Comparison of ENCODE assay signal across 1 cellular context in genomic region chr10:28202941-28203352, GRCh38.
TF ChIP-seq lines count a peak whose summit lies in the region.

No MANE protein-coding gene starts in this region.

TF ChIP-seq in HEK293, 187 proteins besides CTCF, POLR2A, EP300 and RAD21 (continued from another document and continues in another):
- TF ChIP-seq ZNF24 (tag by site-specific recombination; IDR thresholded peaks at IDR 0.05) (no peak), TRIM28 (IDR thresholded peaks at IDR 0.05; ENCODE audit: borderline replicate concordance, low read length) (0 out of 2 replicates have a peak, but pooled peaks have one; percentile 64), PRDM4 (tag by site-specific recombination; IDR thresholded peaks at IDR 0.05) (peak; percentile 88), PATZ1 (tag by site-specific recombination; IDR thresholded peaks at IDR 0.05) (no peak), ZNF311 (tag by site-specific recombination; IDR thresholded peaks at IDR 0.05; ENCODE audit: borderline replicate concordance) (no peak), GLIS1 (tag by site-specific recombination; IDR thresholded peaks at IDR 0.05) (peak; percentile 91), BCL11A (tag by site-specific recombination; IDR thresholded peaks at IDR 0.05; ENCODE audit: low read depth) (peak; percentile 43; the same call in 1 of the 2 replicates), ZNF155 (tag by site-specific recombination; IDR thresholded peaks at IDR 0.05) (no peak), ZNF776 (tag by site-specific recombination; IDR thresholded peaks at IDR 0.05; ENCODE audit: borderline replicate concordance) (no peak), ZNF114 (tag by site-specific recombination; IDR thresholded peaks at IDR 0.05) (no peak), FEZF1 (tag by site-specific recombination; IDR thresholded peaks at IDR 0.05) (peak; percentile 99), ZBTB44 (tag by site-specific recombination; IDR thresholded peaks at IDR 0.05) (peak; percentile 65), ZNF184 (tag by site-specific recombination; IDR thresholded peaks at IDR 0.05) (no peak), MZF1 (tag by site-specific recombination; IDR thresholded peaks at IDR 0.05; ENCODE audit: borderline replicate concordance) (peak; percentile 64; the same call in 1 of the 2 replicates), ZNF416 (tag by site-specific recombination; IDR thresholded peaks at IDR 0.05) (no peak), ZNF146 (tag by site-specific recombination; IDR thresholded peaks at IDR 0.05) (no peak), ATF2 (tag by site-specific recombination; IDR thresholded peaks at IDR 0.05; ENCODE audit: low read depth) (peak; percentile 60; the same call in 1 of the 2 replicates), ZNF157 (tag by site-specific recombination; IDR thresholded peaks at IDR 0.05) (no peak), ZNF830 (tag by site-specific recombination; IDR thresholded peaks at IDR 0.05; ENCODE audit: low read depth) (no peak), ZSCAN18 (tag by site-specific recombination; IDR thresholded peaks at IDR 0.05) (no peak), SALL2 (tag by site-specific recombination; IDR thresholded peaks at IDR 0.05; ENCODE audit: borderline replicate concordance) (no peak), ZBTB17 (tag by site-specific recombination; IDR thresholded peaks at IDR 0.05) (peak; percentile 47), KLF1 (tag by site-specific recombination; IDR thresholded peaks at IDR 0.05) (no peak), ZNF76 (tag by site-specific recombination; IDR thresholded peaks at IDR 0.05; ENCODE audit: borderline replicate concordance, low read depth) (no peak), ZNF423 (tag by site-specific recombination; IDR thresholded peaks at IDR 0.05) (0 out of 2 replicates have a peak, but pooled peaks have one; percentile 56), ZNF488 (tag by site-specific recombination; IDR thresholded peaks at IDR 0.05) (0 out of 2 replicates have a peak, but pooled peaks have one; percentile 80), ZNF266 (tag by site-specific recombination; IDR thresholded peaks at IDR 0.05; ENCODE audit: low read depth) (no peak), ZNF202 (tag by site-specific recombination; IDR thresholded peaks at IDR 0.05; ENCODE audit: borderline replicate concordance) (no peak), IKZF3 (tag by site-specific recombination; IDR thresholded peaks at IDR 0.05) (peak; percentile 85), ZNF223 (tag by site-specific recombination; IDR thresholded peaks at IDR 0.05) (no peak), ZNF514 (tag by site-specific recombination; IDR thresholded peaks at IDR 0.05) (no peak), ZBTB21 (tag by site-specific recombination; IDR thresholded peaks at IDR 0.05) (no peak), ZNF48 (tag by site-specific recombination; IDR thresholded peaks at IDR 0.05) (no peak), ZSCAN30 (tag by site-specific recombination; IDR thresholded peaks at IDR 0.05) (peak; percentile 63), ZNF629 (tag by site-specific recombination; IDR thresholded peaks at IDR 0.05) (0 out of 2 replicates have a peak, but pooled peaks have one; percentile 41), TCF7L2 (IDR thresholded peaks at IDR 0.05; ENCODE audit: borderline replicate concordance, low read depth, low read length) (0 out of 2 replicates have a peak, but pooled peaks have one; percentile 39), ZNF596 (tag by site-specific recombination; IDR thresholded peaks at IDR 0.05) (peak; percentile 61; the same call in 1 of the 2 replicates), ZNF354C (tag by site-specific recombination; IDR thresholded peaks at IDR 0.05; ENCODE audit: borderline replicate concordance, low read depth) (no peak), ZNF610 (tag by site-specific recombination; IDR thresholded peaks at IDR 0.05; ENCODE audit: borderline replicate concordance) (0 out of 2 replicates have a peak, but pooled peaks have one; percentile 34), ZXDB (tag by site-specific recombination; IDR thresholded peaks at IDR 0.05) (peak; percentile 86), KLF10 (tag by site-specific recombination; IDR thresholded peaks at IDR 0.05) (peak; percentile 66), ZNF792 (tag by site-specific recombination; IDR thresholded peaks at IDR 0.05) (peak; percentile 76; the same call in 1 of the 2 replicates), ZBTB26 (tag by site-specific recombination; optimal IDR thresholded peaks at IDR 0.05) (no peak), ZNF335 (tag by site-specific recombination; conservative IDR thresholded peaks at IDR 0.05) (0 out of 2 replicates have a peak, but pooled peaks have one; percentile 29), OSR2 (tag by site-specific recombination; IDR thresholded peaks at IDR 0.05) (peak; percentile 98), YY1 (tag by site-specific recombination; IDR thresholded peaks at IDR 0.05) (no peak; the same call in 1 of the 2 replicates), ZBTB1 (tag by site-specific recombination; IDR thresholded peaks at IDR 0.05) (no peak), ZNF585B (tag by site-specific recombination; IDR thresholded peaks at IDR 0.05) (no peak), ZBTB49 (tag by site-specific recombination; IDR thresholded peaks at IDR 0.05; ENCODE audit: low read depth) (0 out of 2 replicates have a peak, but pooled peaks have one; percentile 40)
- TF ChIP-seq, protein P1, sequence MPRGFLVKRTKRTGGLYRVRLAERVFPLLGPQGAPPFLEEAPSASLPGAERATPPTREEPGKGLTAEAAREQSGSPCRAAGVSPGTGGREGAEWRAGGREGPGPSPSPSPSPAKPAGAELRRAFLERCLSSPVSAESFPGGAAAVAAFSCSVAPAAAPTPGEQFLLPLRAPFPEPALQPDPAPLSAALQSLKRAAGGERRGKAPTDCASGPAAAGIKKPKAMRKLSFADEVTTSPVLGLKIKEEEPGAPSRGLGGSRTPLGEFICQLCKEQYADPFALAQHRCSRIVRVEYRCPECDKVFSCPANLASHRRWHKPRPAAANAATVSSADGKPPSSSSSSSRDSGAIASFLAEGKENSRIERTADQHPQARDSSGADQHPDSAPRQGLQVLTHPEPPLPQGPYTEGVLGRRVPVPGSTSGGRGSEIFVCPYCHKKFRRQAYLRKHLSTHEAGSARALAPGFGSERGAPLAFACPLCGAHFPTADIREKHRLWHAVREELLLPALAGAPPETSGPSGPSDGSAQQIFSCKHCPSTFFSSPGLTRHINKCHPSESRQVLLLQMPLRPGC (tag by site-specific recombination; IDR thresholded peaks at IDR 0.05): 0 out of 2 replicates have a peak, but pooled peaks have one; percentile 13
- TF ChIP-seq, protein P2, sequence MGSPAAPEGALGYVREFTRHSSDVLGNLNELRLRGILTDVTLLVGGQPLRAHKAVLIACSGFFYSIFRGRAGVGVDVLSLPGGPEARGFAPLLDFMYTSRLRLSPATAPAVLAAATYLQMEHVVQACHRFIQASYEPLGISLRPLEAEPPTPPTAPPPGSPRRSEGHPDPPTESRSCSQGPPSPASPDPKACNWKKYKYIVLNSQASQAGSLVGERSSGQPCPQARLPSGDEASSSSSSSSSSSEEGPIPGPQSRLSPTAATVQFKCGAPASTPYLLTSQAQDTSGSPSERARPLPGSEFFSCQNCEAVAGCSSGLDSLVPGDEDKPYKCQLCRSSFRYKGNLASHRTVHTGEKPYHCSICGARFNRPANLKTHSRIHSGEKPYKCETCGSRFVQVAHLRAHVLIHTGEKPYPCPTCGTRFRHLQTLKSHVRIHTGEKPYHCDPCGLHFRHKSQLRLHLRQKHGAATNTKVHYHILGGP (tag by site-specific recombination; IDR thresholded peaks at IDR 0.05): no peak
